8 cellular contexts compared by ENCODE assay signal in the genomic region with DNA sequence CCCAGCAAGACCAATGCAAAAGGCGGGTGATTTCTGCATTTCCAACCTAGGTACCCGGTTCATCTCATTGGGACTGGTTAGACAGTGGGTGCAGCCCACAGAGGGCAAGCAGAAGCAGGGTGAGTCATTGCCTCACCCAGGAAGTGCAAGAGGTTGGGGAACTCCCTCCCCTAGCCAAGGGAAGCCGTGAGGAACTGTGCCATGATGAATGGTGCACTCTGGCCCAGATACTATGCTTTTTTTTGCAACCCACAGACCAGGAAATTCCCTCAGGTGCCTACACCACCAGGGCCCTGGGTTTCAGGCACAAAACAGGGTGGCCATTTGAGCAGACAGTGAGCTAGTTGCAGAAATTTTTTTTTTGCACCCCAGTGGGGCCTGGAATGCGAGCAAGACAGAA.
DNase-seq lines count a peak whose midpoint lies in the region; ATAC-seq lines count a peak whose summit lies in the region.

No MANE protein-coding gene starts in this region.

- ATAC-seq in GM21515 (IDR thresholded peaks at IDR 0.05; ENCODE audit: unreplicated experiment) = peak; percentile 52
- peak; percentile 71 for ATAC-seq in activated naive CD8-positive, alpha-beta T cell treated with anti-CD3 and anti-CD28 coated beads, Interleukin-2, amount 50 U/mL, for 24 hours
- ATAC-seq in stimulated activated naive CD8-positive, alpha-beta T cell treated with anti-CD3 and anti-CD28 coated beads, Interleukin-15, Interleukin-2, amounts not matched to agents 100 U/mL and 50 U/mL, for 24 hours = peak; percentile 78

- H3K4me1 Mint-ChIP-seq in activated naive CD8-positive, alpha-beta T cell treated with anti-CD3 and anti-CD28 coated beads, Interleukin-2, amount 50 U/mL, for 24 hours = peaks cover 15% of the 10 kb centered on the region

- no peak overlapping the region for H3K27ac Mint-ChIP-seq in activated naive CD8-positive, alpha-beta T cell treated with anti-CD3 and anti-CD28 coated beads, Interleukin-2, amount 50 U/mL, for 24 hours

- DNase-seq in A172 (ENCODE audit: low spot score) = peak; percentile 46
- DNase-seq in LoVo (ENCODE audit: low spot score) = peak; percentile 5
- DNase-seq in activated naive CD8-positive, alpha-beta T cell treated with anti-CD3 and anti-CD28 coated beads, Interleukin-2, amount 50 U/mL, for 24 hours = peak; percentile 22
- DNase-seq in stimulated activated naive CD8-positive, alpha-beta T cell treated with anti-CD3 and anti-CD28 coated beads, Interleukin-15, Interleukin-2, amounts not matched to agents 100 U/mL and 50 U/mL, for 24 hours = peak; percentile 22
- no peak for DNase-seq in NCI-H1694 (lab: John Stamatoyannopoulos, UW)
- no peak for DNase-seq in epidermal melanocyte (ENCODE audit: insufficient read length, low spot score)
- no peak for DNase-seq in NCI-H345 treated with DMSO at 0.1 percent for 48 hours (lab: John Stamatoyannopoulos, UW; ENCODE audit: unreplicated experiment)

- no peaks in the 10 kb centered on the region for H3K36me3 Mint-ChIP-seq in activated naive CD8-positive, alpha-beta T cell treated with anti-CD3 and anti-CD28 coated beads, Interleukin-2, amount 50 U/mL, for 24 hours (ENCODE audit: low read depth)

- peaks cover 25% of the 10 kb centered on the region for H3K9me3 Mint-ChIP-seq in activated naive CD8-positive, alpha-beta T cell treated with anti-CD3 and anti-CD28 coated beads, Interleukin-2, amount 50 U/mL, for 24 hours

- no peak overlapping the region for H3K4me3 Mint-ChIP-seq in activated naive CD8-positive, alpha-beta T cell treated with anti-CD3 and anti-CD28 coated beads, Interleukin-2, amount 50 U/mL, for 24 hours

- peaks cover 3% of the 10 kb centered on the region for H3K27me3 Mint-ChIP-seq in activated naive CD8-positive, alpha-beta T cell treated with anti-CD3 and anti-CD28 coated beads, Interleukin-2, amount 50 U/mL, for 24 hours

Comparison
In these comparisons a context has a peak if more than half of its experiments do, and no peak if none do; other contexts are left out.
1. DNase-seq: peak in A172 (single experiment), LoVo (single experiment), activated naive CD8-positive, alpha-beta T cell treated with anti-CD3 and anti-CD28 coated beads, Interleukin-2, amount 50 U/mL, for 24 hours (single experiment) and stimulated activated naive CD8-positive, alpha-beta T cell treated with anti-CD3 and anti-CD28 coated beads, Interleukin-15, Interleukin-2, amounts not matched to agents 100 U/mL and 50 U/mL, for 24 hours (single experiment); none in NCI-H1694 (single experiment), epidermal melanocyte (single experiment) and NCI-H345 treated with DMSO at 0.1 percent for 48 hours (single experiment).
2. Peak in every context shown above with its lines, with median percentiles within 50 percentile points of each other: ATAC-seq.